In the genomic region with DNA sequence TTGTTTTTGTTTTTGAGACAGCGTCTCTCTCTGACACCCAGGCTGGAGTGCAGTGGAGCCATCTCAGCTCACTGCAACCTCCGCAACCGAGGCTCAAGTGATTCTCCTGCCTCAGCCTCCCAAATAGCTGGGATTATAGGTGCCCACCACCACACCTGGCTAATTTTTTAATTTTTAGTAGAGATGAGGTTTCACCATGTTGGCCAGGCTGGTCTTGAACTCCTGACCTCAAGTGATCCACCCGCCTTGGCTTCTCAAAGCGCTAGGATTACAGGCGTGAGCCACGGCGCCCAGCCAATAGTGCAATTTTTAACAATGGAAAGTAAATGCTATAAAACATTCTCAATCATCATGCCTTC, we compare ENCODE assay signal across 16 cellular contexts. TPM values are rescaled to one million over a fixed set of nuclear protein-coding genes. Genes with fewer than 3 reads are reported as not detected.
DNase-seq lines count a peak whose midpoint lies in the region; ATAC-seq, FAIRE-seq and TF ChIP-seq lines count a peak whose summit lies in the region.
"Not testable (repeated sequence)": the region's sequence is repeated elsewhere in the genome, so short reads cannot be mapped to it uniquely, and the experiment has no call there.
"Had no signal": no experiment of that assay in that cellular context is flagged by ENCODE, and none has a peak within 500 bp of the region (broad histone marks: within the 10 kb centered on the region; RNA-seq: fewer than 3 reads in every experiment).

No MANE protein-coding gene starts in this region.

- H3K9me2 ChIP-seq in PC-3 (replicated peaks; ENCODE audit: low read length), result not testable (repeated sequence)

- not testable (repeated sequence) for DNase-seq in CD8-positive, alpha-beta memory T cell; PC-3; K562 (ENCODE audit: extremely low read depth in 1 of 4, low spot score in 3 of 4)

- not testable (repeated sequence) for H3K79me2 ChIP-seq in PC-3 (ENCODE audit: low read length); K562 (ENCODE audit: control insufficient read depth, insufficient read depth, low read length)

- POLR2A ChIA-PET in CD8-positive, alpha-beta memory T cell (lab: Charles Lee); PC-3 (lab: Charles Lee; ENCODE audit: unreplicated experiment): not testable (repeated sequence)
- POLR2A ChIA-PET in K562 (lab: Yijun Ruan, JAX), result interaction anchor here (2.5 kb wide), 1 partner anchor 26 kb away, joined by 8 read pairs; no protein-coding TSS in a partner anchor

- in situ Hi-C loops in K562 (cut with MboI), result not testable (repeated sequence)

- peak; percentile 27 for ATAC-seq in PC-3
- not testable (repeated sequence) for ATAC-seq in K562

- not testable (repeated sequence) for BruUV-seq in PC-3 (replicated peaks; lab: Mats Ljungman, UMichigan); K562 (replicated peaks; lab: Mats Ljungman, UMichigan)

- not testable (repeated sequence) for TF ChIP-seq POLR2A in K562 (conservative IDR thresholded peaks at IDR 0.05)

- H3K4me1 ChIP-seq in CD8-positive, alpha-beta memory T cell (ENCODE audit: insufficient read depth, low read length); PC-3 (ENCODE audit: insufficient read depth, low read length): not testable (repeated sequence)
- H3K4me1 ChIP-seq in K562 (replicated peaks in 1 of 2; ENCODE audit: control insufficient read depth in 2 of 2, insufficient read depth in 2 of 2, low read length in 2 of 2), result peaks cover 46 to 83% of the 10 kb centered on the region in 2 experiments

- H3K9me3 ChIP-seq in CD8-positive, alpha-beta memory T cell (ENCODE audit: low read length); PC-3 (ENCODE audit: low read length); K562 (replicated peaks; ENCODE audit: control insufficient read depth, insufficient read depth, low read depth, low read length): not testable (repeated sequence)

- H3K27ac Mint-ChIP-seq in CD8-positive, alpha-beta memory T cell, result not testable (repeated sequence)
- H3K27ac Mint-ChIP-seq in dendritic cell treated with granulocyte-macrophage colony-stimulating factor and Interleukin-4, amounts not matched to agents 40 ng/mL and 50 ng/mL, for 4 days, result peak overlapping the region; percentile 13

- H3K4me2 ChIP-seq in PC-3 (ENCODE audit: low read length), result not testable (repeated sequence)
- peak overlapping the region; percentile 73 for H3K4me2 ChIP-seq in K562 (ENCODE audit: insufficient read depth, low read length)

- intact Hi-C loops in PC-3 (cut with micrococcal nuclease); dendritic cell treated with granulocyte-macrophage colony-stimulating factor and Interleukin-4, amounts not matched to agents 40 ng/mL and 50 ng/mL, for 4 days (cut with micrococcal nuclease): not testable (repeated sequence)
- intact Hi-C loops in K562 (cut with micrococcal nuclease), result loop anchor here (1.0 to 2.0 kb wide), 4 partner anchors 20 to 138 kb away; no protein-coding TSS in a partner anchor

- H3K27me3 Mint-ChIP-seq in CD8-positive, alpha-beta memory T cell, result peaks cover 5 to 23% of the 10 kb centered on the region in 2 donors
- H3K27me3 Mint-ChIP-seq in dendritic cell treated with granulocyte-macrophage colony-stimulating factor and Interleukin-4, amounts not matched to agents 40 ng/mL and 50 ng/mL, for 4 days, result not testable (repeated sequence)

- not testable (repeated sequence) for H3K4me3 Mint-ChIP-seq in CD8-positive, alpha-beta memory T cell; dendritic cell treated with granulocyte-macrophage colony-stimulating factor and Interleukin-4, amounts not matched to agents 40 ng/mL and 50 ng/mL, for 4 days

- not testable (repeated sequence) for FAIRE-seq in K562 (lab: Jason Lieb, UNC)

- TF ChIP-seq RAD21 in K562 (CRISPR knock-in tag; conservative IDR thresholded peaks at IDR 0.05 in 1 of 2, IDR thresholded peaks at IDR 0.05 in 1 of 2), result not testable (repeated sequence)

- not testable (repeated sequence) for H3K27me3 ChIP-seq in CD8-positive, alpha-beta memory T cell (ENCODE audit: insufficient read depth, low read length, poor library complexity, severe bottlenecking); PC-3 (ENCODE audit: low read length); K562 (ENCODE audit: control insufficient read depth in 2 of 2, insufficient read depth in 2 of 2, low read length in 2 of 2)

- not testable (repeated sequence) for H4K20me1 ChIP-seq in PC-3 (ENCODE audit: low read length); K562 (replicated peaks; ENCODE audit: control insufficient read depth, insufficient read depth, low read length)

- H3F3A ChIP-seq in PC-3 (ENCODE audit: low read length, unreplicated experiment), result not testable (repeated sequence)

- not testable (repeated sequence) for H2AFZ ChIP-seq in PC-3 (ENCODE audit: low read length)
- peak overlapping the region; percentile 74 for H2AFZ ChIP-seq in K562 (ENCODE audit: low read depth, low read length)

- not testable (repeated sequence) for TF ChIP-seq EP300 in K562 (IDR thresholded peaks at IDR 0.05; ENCODE audit: low read length)

- H3K4me3 ChIP-seq in CD8-positive, alpha-beta memory T cell (ENCODE audit: low read length); PC-3 (ENCODE audit: low read length): not testable (repeated sequence)
- peak overlapping the region; percentile 3; the same call in 1 of the 2 replicates for H3K4me3 ChIP-seq in K562

- CTCF ChIA-PET in CD8-positive, alpha-beta memory T cell (lab: Charles Lee); PC-3 (lab: Charles Lee); K562 (lab: Yijun Ruan, JAX; ENCODE audit: low intra/inter-chr PET ratio): not testable (repeated sequence)

- 3% methylated on average over 8 of the region's 8 CpGs for WGBS in K562 (ENCODE audit: insufficient coverage, low coverage, missing lambda C conversion rate)

- not testable (repeated sequence) for H3K36me3 ChIP-seq in CD8-positive, alpha-beta memory T cell (ENCODE audit: insufficient read depth, low read length); PC-3 (ENCODE audit: low read depth, low read length); K562 (ENCODE audit: control insufficient read depth, insufficient read depth, low read length)

- H3K36me3 Mint-ChIP-seq in CD8-positive, alpha-beta memory T cell; dendritic cell treated with granulocyte-macrophage colony-stimulating factor and Interleukin-4, amounts not matched to agents 40 ng/mL and 50 ng/mL, for 4 days (ENCODE audit: low read depth): not testable (repeated sequence)

- not testable (repeated sequence) for H3K4me1 Mint-ChIP-seq in CD8-positive, alpha-beta memory T cell
- H3K4me1 Mint-ChIP-seq in dendritic cell treated with granulocyte-macrophage colony-stimulating factor and Interleukin-4, amounts not matched to agents 40 ng/mL and 50 ng/mL, for 4 days (ENCODE audit: low read depth), result peaks cover 31% of the 10 kb centered on the region

- not testable (repeated sequence) for TF ChIP-seq CTCF in PC-3 (conservative IDR thresholded peaks at IDR 0.05; ENCODE audit: low read depth, low read length); K562 (IDR thresholded peaks at IDR 0.05 in 2 of 3, conservative IDR thresholded peaks at IDR 0.05 in 1 of 3; ENCODE audit: insufficient read depth in 2 of 3, low read depth in 1 of 3, low read length in 3 of 3)

- not testable (repeated sequence) for H3K9me1 ChIP-seq in K562 (ENCODE audit: control insufficient read depth, insufficient read depth, low read length)

- H3K9ac ChIP-seq in PC-3 (ENCODE audit: low read length), result not testable (repeated sequence)
- H3K9ac ChIP-seq in K562 (ENCODE audit: insufficient read depth in 1 of 2, low read depth in 2 of 2, low read length in 2 of 2), result peak overlapping the region; percentile 46 to 53; a peak in 3 of 4 replicates

- H3K9me3 Mint-ChIP-seq in CD8-positive, alpha-beta memory T cell; dendritic cell treated with granulocyte-macrophage colony-stimulating factor and Interleukin-4, amounts not matched to agents 40 ng/mL and 50 ng/mL, for 4 days: not testable (repeated sequence)

- peak overlapping the region; percentile 46 for H3K27ac ChIP-seq in CD8-positive, alpha-beta memory T cell (ENCODE audit: low read depth, low read length)
- H3K27ac ChIP-seq in PC-3 (ENCODE audit: low read length), result not testable (repeated sequence)
- peak overlapping the region; percentile 79 for H3K27ac ChIP-seq in K562 (ENCODE audit: extremely low read depth, low read depth, low read length)

RNA-seq across cellular contexts. Expression of a gene that starts 21.8 kb away (rescaled TPM):
- not detected for total RNA-seq in CD8-positive, alpha-beta memory T cell
- polyA plus RNA-seq in CD8-positive, alpha-beta memory T cell, result not detected
- total RNA-seq in PC-3 (2014; rRNA removed) (not detected in 2 replicates), K562 (2014; rRNA removed) (5.9 and 7.4 TPM in 2 replicates), K562 (2014; rRNA removed; fragmentation: Illumina TruSeq; extraction: Trizol) (7.1 and 8.1 TPM in 2 replicates), K562 (2015; rRNA removed; fragmentation: Illumina TruSeq; extraction: Trizol) (3.5 and 3.9 TPM in 2 replicates), K562 (2021) (8.8 and 9.4 TPM in 2 replicates)
- 24.4 and 39.4 TPM in 2 replicates for total RNA-seq in K562 (2011; cell fraction: chromatin; rRNA removed; ENCODE audit: low replicate concordance)
- 18.3 and 27.1 TPM in 2 replicates for total RNA-seq in K562 (2011; cell fraction: nucleolus; rRNA removed)
- 29.8 and 32.1 TPM in 2 replicates for total RNA-seq in K562 (2011; cell fraction: nucleoplasm; rRNA removed)
- polyA plus RNA-seq in K562 (2011; rRNA removed) (8.9 and 11.3 TPM in 2 replicates), K562 (2014; fragmentation: Illumina TruSeq; extraction: Trizol) (8.0 and 8.4 TPM in 2 replicates), K562 (2014; fragmentation: Nextera tagmentation; extraction: Ambion mirVana) (1 to 10 TPM; 2.6 to 3.8 TPM), K562 (2014; rRNA removed) (9.5 and 10.5 TPM in 2 replicates)
- polyA plus RNA-seq in K562 (2011; cell fraction: cytosol; rRNA removed), result 4.9 and 8.9 TPM in 2 replicates
- polyA plus RNA-seq in K562 (2011; cell fraction: nucleus; rRNA removed), result 18.4 and 35.5 TPM in 2 replicates
- polyA plus RNA-seq in K562 (2012), result 3.2 and 5.9 TPM in 2 replicates
- polyA minus RNA-seq in K562 (2011; rRNA and poly(A)+ RNA removed), result 6.9 and 7.9 TPM in 2 replicates
- polyA minus RNA-seq in K562 (2011; cell fraction: cytosol; rRNA and poly(A)+ RNA removed), result 3.4 and 5.9 TPM in 2 replicates
- 6.9 and 9.4 TPM in 2 replicates for polyA minus RNA-seq in K562 (2011; cell fraction: nucleus; rRNA and poly(A)+ RNA removed)
- total RNA-seq: A172; A673; B cell; Calu3; CD4-positive, alpha-beta memory T cell; CD4-positive, alpha-beta T cell; CD4-positive, CD25-positive, alpha-beta regulatory T cell; CD8-positive, alpha-beta T cell; Daoy had no signal
- polyA plus RNA-seq: AG04450; BJ; CD14-positive monocyte; CD4-positive, alpha-beta memory T cell; CD4-positive, CD25-positive, alpha-beta regulatory T cell had no signal
